14 cellular contexts compared by ENCODE assay signal in the genomic region with DNA sequence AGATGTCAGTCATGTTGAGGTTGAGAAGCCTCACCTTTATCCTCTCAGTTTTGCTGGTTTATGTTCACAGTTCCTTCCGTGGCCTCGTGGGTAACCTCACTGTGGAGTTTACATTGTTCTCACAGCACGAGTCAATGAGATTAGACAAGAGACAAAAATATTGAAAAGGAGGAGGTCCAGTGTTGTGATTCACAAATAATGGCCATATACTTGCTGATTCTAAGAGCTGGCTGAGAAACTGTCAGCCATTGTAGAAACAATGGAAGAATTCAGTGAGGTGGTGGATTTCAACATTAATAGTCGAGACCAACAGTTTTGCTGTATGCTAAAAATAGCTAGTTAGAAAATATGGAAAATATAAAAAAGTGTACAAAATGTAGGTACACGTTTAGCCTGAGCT.
"Had no signal": no experiment of that assay in that cellular context is flagged by ENCODE, and none has a peak within 500 bp of the region (broad histone marks: within the 10 kb centered on the region; RNA-seq: fewer than 3 reads in every experiment).

No MANE protein-coding gene starts in this region.

- H3K9me3 Mint-ChIP-seq: activated naive CD4-positive, alpha-beta T cell treated with anti-CD3 and anti-CD28 coated beads, Interleukin-2, amount 50 U/mL, for 72 hours had no signal

- DNase-seq: activated CD4-positive, alpha-beta T cell treated with anti-CD3 and anti-CD28 coated beads, Interleukin-2, amount 50 U/mL, for 4 hours; activated effector memory CD4-positive, alpha-beta T cell treated with Interleukin-2 at 50 U/mL for 16 hours; activated T-cell treated with anti-CD3 and anti-CD28 coated beads, Interleukin-2, amount 50 U/mL, for 24 hours; amniotic stem cell; effector CD4-positive, alpha-beta T cell; foreskin melanocyte; kidney; naive thymus-derived CD4-positive, alpha-beta T cell; stimulated activated CD4-positive, alpha-beta T cell treated with anti-CD3 and anti-CD28 coated beads, Interleukin-4, amount 100 ng/mL, for 1 hour; stimulated activated CD8-positive, alpha-beta memory T cell treated with anti-CD3 and anti-CD28 coated beads, Interleukin-4, amount 100 ng/mL, for 48 hours; stimulated activated naive CD8-positive, alpha-beta T cell treated with anti-CD3 and anti-CD28 coated beads, Interleukin-15, Interleukin-2, amounts not matched to agents 100 U/mL and 50 U/mL, for 24 hours had no signal

- ATAC-seq: activated CD4-positive, CD25-positive, alpha-beta regulatory T cell treated with anti-CD3 and anti-CD28 coated beads, Interleukin-2, amount 50 U/mL, for 24 hours; activated naive CD4-positive, alpha-beta T cell treated with anti-CD3 and anti-CD28 coated beads, Interleukin-2, amount 50 U/mL, for 72 hours; naive thymus-derived CD4-positive, alpha-beta T cell; stimulated activated naive CD8-positive, alpha-beta T cell treated with anti-CD3 and anti-CD28 coated beads, Interleukin-15, Interleukin-2, amounts not matched to agents 100 U/mL and 50 U/mL, for 24 hours had no signal

- H3K36me3 Mint-ChIP-seq: activated naive CD4-positive, alpha-beta T cell treated with anti-CD3 and anti-CD28 coated beads, Interleukin-2, amount 50 U/mL, for 72 hours; mesothelial cell of epicardium; naive thymus-derived CD4-positive, alpha-beta T cell had no signal

- H3K4me3 Mint-ChIP-seq: activated T-cell treated with anti-CD3 and anti-CD28 coated beads, Interleukin-2, amount 50 U/mL, for 24 hours; mesothelial cell of epicardium; naive thymus-derived CD4-positive, alpha-beta T cell had no signal

- H3K27ac Mint-ChIP-seq: activated naive CD4-positive, alpha-beta T cell treated with anti-CD3 and anti-CD28 coated beads, Interleukin-2, amount 50 U/mL, for 72 hours; activated T-cell treated with anti-CD3 and anti-CD28 coated beads, Interleukin-2, amount 50 U/mL, for 24 hours; mesothelial cell of epicardium; naive thymus-derived CD4-positive, alpha-beta T cell had no signal
